In the genomic region with DNA sequence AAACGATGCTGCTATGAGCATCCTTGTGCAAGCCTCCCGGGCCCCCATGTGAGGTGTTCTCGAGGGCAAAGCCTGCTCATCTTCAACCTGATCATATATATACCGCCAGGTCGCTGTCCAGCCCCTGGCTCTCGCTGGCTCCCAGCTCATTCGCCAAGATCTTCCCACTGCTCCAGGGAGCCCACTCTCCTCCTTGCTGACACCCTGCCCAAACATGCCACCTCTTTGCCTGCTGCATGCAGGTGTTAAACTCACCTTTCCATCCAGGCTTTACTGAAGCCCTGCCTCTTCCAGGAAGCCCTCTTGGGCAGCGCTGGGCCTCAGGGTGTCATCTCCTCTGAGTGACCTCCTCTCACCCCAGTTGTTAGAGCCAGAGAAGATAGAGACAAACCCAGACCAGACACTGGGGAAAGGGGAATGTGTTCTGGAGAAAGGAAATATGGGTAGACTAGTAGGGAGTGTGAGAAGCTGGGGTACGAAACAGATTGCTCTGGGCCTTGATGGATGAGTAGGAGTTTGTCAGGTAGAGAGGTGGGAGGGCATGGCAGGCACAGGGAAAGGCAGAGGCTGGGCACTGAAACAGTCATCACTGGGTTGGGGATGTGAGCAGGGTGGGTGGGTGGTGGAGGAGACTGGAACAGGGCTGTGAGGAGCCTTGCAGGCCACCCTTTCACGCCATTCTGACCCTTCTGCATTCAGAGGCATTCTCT, we compare ENCODE assay signal across 17 cellular contexts. TPM values are rescaled to one million over a fixed set of nuclear protein-coding genes. Genes with fewer than 3 reads are reported as not detected.
DNase-seq lines count a peak whose midpoint lies in the region; ATAC-seq and TF ChIP-seq lines count a peak whose summit lies in the region.
"Had no signal": no experiment of that assay in that cellular context is flagged by ENCODE, and none has a peak within 500 bp of the region (broad histone marks: within the 10 kb centered on the region; RNA-seq: fewer than 3 reads in every experiment).

No MANE protein-coding gene starts in this region.

- in situ Hi-C loops in mammary epithelial cell (cut with MboI; ENCODE audit: low sequenced_read_pairs in 2 of 2): no loop called here

- TF ChIP-seq EP300 in SK-N-SH (IDR thresholded peaks at IDR 0.05; ENCODE audit: borderline replicate concordance in 1 of 2, low read depth in 1 of 2, low read length in 1 of 2): no peak

- no peaks in the 10 kb centered on the region for H3F3A ChIP-seq in SK-N-SH (replicated peaks; ENCODE audit: insufficient read depth)

- no peaks in the 10 kb centered on the region for H3K36me3 ChIP-seq in Caco-2 (ENCODE audit: control insufficient read depth, insufficient read depth, low read length)
- no peaks in the 10 kb centered on the region for H3K36me3 ChIP-seq in SK-N-SH (replicated peaks in 1 of 2; ENCODE audit: control insufficient read depth in 1 of 2, insufficient read depth in 2 of 2, low read length in 1 of 2)
- no peaks in the 10 kb centered on the region for H3K36me3 ChIP-seq in mammary epithelial cell (ENCODE audit: insufficient read depth, low read length)
- H3K36me3 ChIP-seq: BLaER1, brain microvascular endothelial cell, WERI-Rb-1 had no signal

- H2AFZ ChIP-seq in SK-N-SH (ENCODE audit: low read depth) (no peak overlapping the region), mammary epithelial cell (ENCODE audit: low read depth, low read length) (no peak overlapping the region)

- H3K4me2 ChIP-seq in SK-N-SH (no peak overlapping the region), mammary epithelial cell (ENCODE audit: insufficient read depth, low read depth, low read length) (no peak overlapping the region)
- H3K4me2 ChIP-seq: BLaER1 had no signal

- H3K27ac Mint-ChIP-seq in Caco-2 (ENCODE audit: unreplicated experiment): no peak overlapping the region
- H3K27ac Mint-ChIP-seq in glutamatergic neuron (ENCODE audit: unreplicated experiment): no peak overlapping the region
- no peak overlapping the region for H3K27ac Mint-ChIP-seq in osteocyte (ENCODE audit: unreplicated experiment)

- BruUV-seq in Caco-2 (replicated peaks; lab: Mats Ljungman, UMichigan) (no TSS peak), mammary epithelial cell (replicated peaks; lab: Mats Ljungman, UMichigan) (no TSS peak)

- no peak for ATAC-seq in GM19324 (IDR thresholded peaks at IDR 0.05; ENCODE audit: low FRiP score, unreplicated experiment)
- ATAC-seq: Panc1 had no signal

- H3K4me1 ChIP-seq in Caco-2 (peaks cover 5% of the 10 kb centered on the region; the same call in 1 of the 2 replicates), SK-N-SH (ENCODE audit: control insufficient read depth in 1 of 2, insufficient read depth in 2 of 2, low read depth in 1 of 2, low read length in 1 of 2) (peaks cover 0 to 10% of the 10 kb centered on the region in 2 experiments; a peak in 1 of 4 replicates), mammary epithelial cell (ENCODE audit: insufficient read depth, low read length) (peaks cover 4% of the 10 kb centered on the region)
- H3K4me1 ChIP-seq: BLaER1 had no signal

- no peaks in the 10 kb centered on the region for H3K4me1 Mint-ChIP-seq in Caco-2 (ENCODE audit: low read depth, unreplicated experiment)
- peaks cover 17% of the 10 kb centered on the region for H3K4me1 Mint-ChIP-seq in glutamatergic neuron (ENCODE audit: low read depth, unreplicated experiment)
- H3K4me1 Mint-ChIP-seq in osteocyte (ENCODE audit: unreplicated experiment): peaks cover 7% of the 10 kb centered on the region

- DNase-seq in Caco-2: no peak
- no peak for DNase-seq in SK-N-SH
- DNase-seq in glutamatergic neuron: no peak
- DNase-seq in osteocyte (ENCODE audit: extremely low spot score, unreplicated experiment): peak; percentile 66
- no peak for DNase-seq in mammary epithelial cell
- DNase-seq in NOMO-1 treated with DMSO at 0.1 percent for 48 hours (lab: John Stamatoyannopoulos, UW; ENCODE audit: unreplicated experiment): no peak
- DNase-seq: brain microvascular endothelial cell; DMS79 treated with DMSO at 0.1 percent for 48 hours; KBM-7; NCI-H1092 treated with DMSO at 0.1 percent for 48 hours; NCI-H748 treated with DMSO at 0.1 percent for 48 hours; stimulated activated CD4-positive, alpha-beta T cell treated with anti-CD3 and anti-CD28 coated beads, Interleukin-4, amount 100 ng/mL, for 1 hour; testis; WERI-Rb-1 had no signal

- CTCF ChIA-PET in Caco-2 (lab: Charles Lee): interaction anchor here (1.2 kb wide), 1 partner anchor 32 kb away, joined by 5 read pairs; no protein-coding TSS in a partner anchor
- CTCF ChIA-PET in SK-N-SH (lab: Yijun Ruan, JAX): no interaction called here
- CTCF ChIA-PET in mammary epithelial cell (lab: Charles Lee; ENCODE audit: low non-redundant PET): no interaction called here

- H3K36me3 Mint-ChIP-seq in Caco-2 (ENCODE audit: insufficient read depth, unreplicated experiment) (no peaks in the 10 kb centered on the region), glutamatergic neuron (ENCODE audit: unreplicated experiment) (no peaks in the 10 kb centered on the region), osteocyte (ENCODE audit: unreplicated experiment) (no peaks in the 10 kb centered on the region)

- peaks cover 14% of the 10 kb centered on the region for H3K27me3 ChIP-seq in Caco-2 (replicated peaks; ENCODE audit: control insufficient read depth, insufficient read depth, low read length)
- H3K27me3 ChIP-seq in SK-N-SH (ENCODE audit: insufficient read depth): peaks cover 54% of the 10 kb centered on the region
- peaks cover 20% of the 10 kb centered on the region for H3K27me3 ChIP-seq in mammary epithelial cell (ENCODE audit: insufficient read depth, low read length)
- H3K27me3 ChIP-seq: testis had no signal

- no peak overlapping the region for H3K9ac ChIP-seq in SK-N-SH
- H3K9ac ChIP-seq in mammary epithelial cell (ENCODE audit: insufficient read depth, low read length): no peak overlapping the region
- H3K9ac ChIP-seq: BLaER1 had no signal

- WGBS in SK-N-SH (ENCODE audit: low lambda C conversion rate): 71% methylated on average over 9 of the region's 10 CpGs
- WGBS in mammary epithelial cell (ENCODE audit: low coverage, missing lambda C conversion rate): 29% methylated on average over 9 of the region's 10 CpGs

- H3K27ac ChIP-seq in SK-N-SH (ENCODE audit: low read depth in 2 of 2, low read length in 1 of 2) (no peak overlapping the region), mammary epithelial cell (ENCODE audit: insufficient read depth, low read depth, low read length) (no peak overlapping the region)
- H3K27ac ChIP-seq: BLaER1, brain microvascular endothelial cell, testis, WERI-Rb-1 had no signal

- dilution Hi-C loops in mammary epithelial cell (cut with HindIII; ENCODE audit: low sequenced_read_pairs): no loop called here

- H3K9me3 ChIP-seq in Caco-2: no peaks in the 10 kb centered on the region
- H3K9me3 ChIP-seq in SK-N-SH: no peaks in the 10 kb centered on the region
- no peaks in the 10 kb centered on the region for H3K9me3 ChIP-seq in mammary epithelial cell (replicated peaks; ENCODE audit: insufficient read depth, low read length)
- H3K9me3 ChIP-seq: BLaER1, testis had no signal

- POLR2A ChIA-PET in Caco-2 (lab: Charles Lee) (no interaction called here), SK-N-SH (lab: Yijun Ruan, JAX) (no interaction called here)

- H3K79me2 ChIP-seq in SK-N-SH (ENCODE audit: insufficient read depth): no peaks in the 10 kb centered on the region
- no peaks in the 10 kb centered on the region for H3K79me2 ChIP-seq in mammary epithelial cell (ENCODE audit: insufficient read depth, low read length)

- H3K27me3 Mint-ChIP-seq in Caco-2 (ENCODE audit: insufficient read depth, unreplicated experiment): peaks cover 49% of the 10 kb centered on the region
- H3K27me3 Mint-ChIP-seq in glutamatergic neuron (ENCODE audit: unreplicated experiment): peaks cover 24% of the 10 kb centered on the region
- H3K27me3 Mint-ChIP-seq in osteocyte (ENCODE audit: unreplicated experiment): peaks cover 81% of the 10 kb centered on the region

- no peaks in the 10 kb centered on the region for H3K9me2 ChIP-seq in SK-N-SH

- H3K9me3 Mint-ChIP-seq in Caco-2 (ENCODE audit: unreplicated experiment) (no peaks in the 10 kb centered on the region), glutamatergic neuron (ENCODE audit: unreplicated experiment) (peaks cover 5% of the 10 kb centered on the region), osteocyte (ENCODE audit: unreplicated experiment) (no peaks in the 10 kb centered on the region)

- no peak for TF ChIP-seq RAD21 in SK-N-SH (IDR thresholded peaks at IDR 0.05; ENCODE audit: low read length)

- H4K20me1 ChIP-seq in SK-N-SH (ENCODE audit: insufficient read depth) (no peaks in the 10 kb centered on the region), mammary epithelial cell (ENCODE audit: insufficient read depth, low read length) (no peaks in the 10 kb centered on the region)

- intact Hi-C loops in Caco-2 (cut with micrococcal nuclease; ENCODE audit: unreplicated experiment) (no loop called here), mammary epithelial cell (cut with micrococcal nuclease) (no loop called here)

- H3K4me3 Mint-ChIP-seq in Caco-2 (ENCODE audit: unreplicated experiment): peak overlapping the region; percentile 31
- H3K4me3 Mint-ChIP-seq in glutamatergic neuron (ENCODE audit: unreplicated experiment): peak overlapping the region; percentile 50
- H3K4me3 Mint-ChIP-seq in osteocyte (ENCODE audit: unreplicated experiment): peak overlapping the region; percentile 63

- no peak for TF ChIP-seq CTCF in Caco-2 (IDR thresholded peaks at IDR 0.05; ENCODE audit: insufficient read depth in 1 of 2, low read depth in 1 of 2, low read length in 1 of 2, severe bottlenecking in 1 of 2, unreplicated experiment in 1 of 2)
- TF ChIP-seq CTCF in SK-N-SH (IDR thresholded peaks at IDR 0.05): no peak
- TF ChIP-seq CTCF in glutamatergic neuron (IDR thresholded peaks at IDR 0.05; ENCODE audit: partially characterized antibody, unreplicated experiment): no peak
- TF ChIP-seq CTCF in osteocyte (IDR thresholded peaks at IDR 0.05): no peak
- TF ChIP-seq CTCF in mammary epithelial cell (conservative IDR thresholded peaks at IDR 0.05 in 1 of 2, IDR thresholded peaks at IDR 0.05 in 1 of 2; ENCODE audit: extremely low read depth in 1 of 2, insufficient read depth in 1 of 2, low read depth in 1 of 2, low read length in 2 of 2): no peak

- H3K4me3 ChIP-seq in Caco-2 (ENCODE audit: low read depth, low read length) (no peak overlapping the region), SK-N-SH (ENCODE audit: low read depth in 2 of 2, low read length in 1 of 2) (no peak overlapping the region), mammary epithelial cell (replicated peaks in 1 of 3; ENCODE audit: insufficient read depth in 1 of 3, low read depth in 2 of 3, low read length in 3 of 3) (no peak overlapping the region)
- H3K4me3 ChIP-seq: BLaER1 had no signal

RNA-seq across cellular contexts. Expression of a gene that starts 1.2 kb away (rescaled TPM):
- total RNA-seq in Caco-2 (2022): 120 and 122 TPM in 2 replicates
- polyA plus RNA-seq in SK-N-SH (2012; rRNA removed): 12.7 and 31.2 TPM in 2 replicates
- 16.5 and 24.1 TPM in 2 replicates for polyA plus RNA-seq in SK-N-SH (2012; cell fraction: cytosol; rRNA removed)
- 65.0 and 82.1 TPM in 2 replicates for polyA plus RNA-seq in SK-N-SH (2012; cell fraction: nucleus; rRNA removed)
- 199 TPM for total RNA-seq in glutamatergic neuron (ENCODE audit: unreplicated experiment)
- total RNA-seq in osteocyte: 125 and 134 TPM in 2 replicates
- total RNA-seq in mammary epithelial cell: 10 to 100 TPM; 30.2 to 62.0 TPM
- 23.0 TPM for polyA plus RNA-seq in mammary epithelial cell
- polyA minus RNA-seq in mammary epithelial cell: 122 TPM
